8 cellular contexts compared by ENCODE assay signal in genomic region chr3:49787182-49787464, GRCh38. TPM values are rescaled to one million over a fixed set of nuclear protein-coding genes. Genes with fewer than 3 reads are reported as not detected.
DNase-seq lines count a peak whose midpoint lies in the region; ATAC-seq and TF ChIP-seq lines count a peak whose summit lies in the region.

No MANE protein-coding gene starts in this region.

- CTCF ChIA-PET in Calu3 (lab: Charles Lee): no interaction called here
- CTCF ChIA-PET in Panc1 (lab: Charles Lee): no interaction called here

- no peaks in the 10 kb centered on the region for H3K9me3 ChIP-seq in Panc1 (ENCODE audit: control insufficient read depth, insufficient read depth, low read depth, low read length)
- H3K9me3 ChIP-seq in esophagus muscularis mucosa: no peaks in the 10 kb centered on the region
- no peaks in the 10 kb centered on the region for H3K9me3 ChIP-seq in aorta (ENCODE audit: control insufficient read depth, low read length)

- H3K4me3 Mint-ChIP-seq in Calu3 (ENCODE audit: low read depth, unreplicated experiment): peak overlapping the region; percentile 79

- POLR2A ChIA-PET in Panc1 (lab: Charles Lee): no interaction called here

- peak overlapping the region; percentile 92 for H3K27ac ChIP-seq in Panc1 (ENCODE audit: low read length)
- H3K27ac ChIP-seq in esophagus muscularis mucosa (replicated peaks in 1 of 4): peak overlapping the region; percentile 90 to 98 (median 96)
- H3K27ac ChIP-seq in aorta (ENCODE audit: low read depth in 1 of 2, low read length in 2 of 2): peak overlapping the region in 1 of 2 donors; percentile 96

- intact Hi-C loops in Calu3 (cut with micrococcal nuclease; ENCODE audit: unreplicated experiment) (no loop called here), Panc1 (cut with micrococcal nuclease; ENCODE audit: unreplicated experiment) (no loop called here), esophagus muscularis mucosa (cut with DNase I) (loop anchor here (5.0 kb wide), 1 partner anchor 65 kb away; the partner anchor contains the start of gene GMPPB), aorta (cut with DNase I) (loop anchor here in 1 of 2 donors (10.0 kb wide), 1 partner anchor 62 kb away; the partner anchor contains the start of gene GMPPB)

- WGBS in esophagus muscularis mucosa: 77% methylated on average over 3 of the region's 3 CpGs
- whole genome bisulfite sequencing in aorta, 2 donors: 69 to 70% methylated on average over 3 of the region's 3 CpGs

- H3K9me3 Mint-ChIP-seq in Calu3 (ENCODE audit: low read depth, unreplicated experiment): peaks cover 2% of the 10 kb centered on the region

- H3K4me3 ChIP-seq in Panc1 (ENCODE audit: low read depth in 2 of 2, low read length in 2 of 2) (peak overlapping the region in 1 of 2 experiments; percentile 70; a peak in 3 of 4 replicates), esophagus muscularis mucosa (peak overlapping the region; percentile 81 to 100 (median 94)), aorta (ENCODE audit: low read length in 2 of 2) (no peak overlapping the region)

- TF ChIP-seq CTCF in Calu3 (IDR thresholded peaks at IDR 0.05; ENCODE audit: unreplicated experiment) (no peak), Panc1 (IDR thresholded peaks at IDR 0.05) (no peak), esophagus muscularis mucosa (IDR thresholded peaks at IDR 0.05) (no peak)

- peak overlapping the region; percentile 88 for H3K27ac Mint-ChIP-seq in Calu3 (ENCODE audit: unreplicated experiment)

- in situ Hi-C loops in Panc1 (cut with HindIII; ENCODE audit: low pct_unique_long_range_greater_than_20kb, low sequenced_read_pairs): no loop called here

- peaks cover 39% of the 10 kb centered on the region for H3K36me3 Mint-ChIP-seq in Calu3 (ENCODE audit: insufficient read depth, unreplicated experiment)

- no peak for ATAC-seq in Panc1
- no peak for ATAC-seq in aorta (ENCODE audit: low FRiP score)

- H3K4me1 ChIP-seq in Panc1 (ENCODE audit: control insufficient read depth, insufficient read depth, low read length) (peaks cover 6% of the 10 kb centered on the region), esophagus muscularis mucosa (peaks cover 30 to 45% (median 43%) of the 10 kb centered on the region in 4 donors), aorta (ENCODE audit: control insufficient read depth in 1 of 2, insufficient read depth in 2 of 2, low read length in 2 of 2) (no peaks in the 10 kb centered on the region)

- H3K27me3 Mint-ChIP-seq in Calu3 (ENCODE audit: unreplicated experiment): peaks cover 19% of the 10 kb centered on the region

- no peaks in the 10 kb centered on the region for H3K27me3 ChIP-seq in Panc1 (ENCODE audit: control insufficient read depth, insufficient read depth, low read length)
- peaks cover 0 to 3% (median 0%) of the 10 kb centered on the region in 4 donors for H3K27me3 ChIP-seq in esophagus muscularis mucosa
- no peaks in the 10 kb centered on the region for H3K27me3 ChIP-seq in aorta (ENCODE audit: control insufficient read depth in 1 of 2, insufficient read depth in 2 of 2, low read length in 1 of 2)

- DNase-seq in Calu3 (no peak), Panc1 (ENCODE audit: low read depth, low spot score) (no peak), esophagus muscularis mucosa (ENCODE audit: extremely low spot score) (no peak), pons (ENCODE audit: low spot score) (peak; percentile 44), COLO668 (lab: John Stamatoyannopoulos, UW; ENCODE audit: unreplicated experiment) (no peak), NCI-H2196 (lab: John Stamatoyannopoulos, UW; ENCODE audit: unreplicated experiment) (no peak), NCI-H82 treated with DMSO at 0.1 percent for 48 hours (lab: John Stamatoyannopoulos, UW; ENCODE audit: unreplicated experiment) (no peak), aorta (no peak)

- no peak for TF ChIP-seq EP300 in esophagus muscularis mucosa (IDR thresholded peaks at IDR 0.05)

- no peaks in the 10 kb centered on the region for H3K4me1 Mint-ChIP-seq in Calu3 (ENCODE audit: low read depth, unreplicated experiment)

- BruUV-seq in Calu3 (replicated peaks; lab: Mats Ljungman, UMichigan) (no TSS peak), Panc1 (replicated peaks; lab: Mats Ljungman, UMichigan) (TSS peak; percentile 94)

- H3K36me3 ChIP-seq in Panc1 (ENCODE audit: control insufficient read depth, insufficient read depth, low read length) (no peaks in the 10 kb centered on the region), esophagus muscularis mucosa (peaks cover 0 to 25% (median 12%) of the 10 kb centered on the region in 4 donors), aorta (ENCODE audit: control insufficient read depth in 1 of 2, insufficient read depth in 2 of 2, low read length in 1 of 2) (no peaks in the 10 kb centered on the region)

- no peak for TF ChIP-seq POLR2A in esophagus muscularis mucosa (IDR thresholded peaks at IDR 0.05; ENCODE audit: low read depth)

RNA-seq across cellular contexts. Expression of gene IP6K1, which starts 0.8 kb away (rescaled TPM):
- 30.3 and 31.8 TPM in 2 replicates for total RNA-seq in Calu3 (2022)
- total RNA-seq in Panc1 (2021; ENCODE audit: unreplicated experiment): 39.8 TPM
- polyA plus RNA-seq in Panc1 (2012; ENCODE audit: insufficient read length): 38.4 TPM
- 10 to 100 TPM; 33.2 to 63.4 (median 52.4) TPM for total RNA-seq in esophagus muscularis mucosa
- total RNA-seq in aorta: 10 to 100 TPM; 36.5 to 40.2 TPM
- 10 to 100 TPM in 1 of 2 donors, 1 to 10 TPM in 1; 9.4 to 19.5 TPM for polyA plus RNA-seq in aorta

RNA-seq across cellular contexts. Expression of gene CDHR4, which starts 12.6 kb away (rescaled TPM):
- total RNA-seq in Calu3 (2022): not detected in 2 replicates
- not detected for total RNA-seq in Panc1 (2021; ENCODE audit: unreplicated experiment)
- polyA plus RNA-seq in Panc1 (2012; ENCODE audit: insufficient read length): 0.24 TPM
- under 1 TPM in 1 of 4 donors, not detected in 3; 0.17 TPM for total RNA-seq in esophagus muscularis mucosa
- total RNA-seq in aorta: 1 to 10 TPM in 1 of 2 donors, under 1 TPM in 1; 0.26 to 1.1 TPM
- polyA plus RNA-seq in aorta: 1 to 10 TPM in 1 of 2 donors, not detected in 1; 5.0 TPM

RNA-seq across cellular contexts. Expression of gene INKA1, which starts 15.9 kb away (rescaled TPM):
- total RNA-seq in Calu3 (2022) (0.35 TPM in 1 of 2 replicates, not detected in the other), Panc1 (2021; ENCODE audit: unreplicated experiment) (2.2 TPM), esophagus muscularis mucosa (1 to 10 TPM; 3.3 to 5.8 (median 4.0) TPM), aorta (1 to 10 TPM; 5.5 to 8.8 TPM)
- 2.8 TPM for polyA plus RNA-seq in Panc1 (2012; ENCODE audit: insufficient read length)
- polyA plus RNA-seq in aorta: 10 to 100 TPM; 12.1 to 12.2 TPM

RNA-seq across cellular contexts. Expression of gene UBA7, which starts 26.6 kb away (rescaled TPM):
- 26.3 and 40.9 TPM in 2 replicates for total RNA-seq in Calu3 (2022)
- 12.5 TPM for total RNA-seq in Panc1 (2021; ENCODE audit: unreplicated experiment)
- 6.9 TPM for polyA plus RNA-seq in Panc1 (2012; ENCODE audit: insufficient read length)
- 10 to 100 TPM; 25.5 to 40.0 (median 31.4) TPM for total RNA-seq in esophagus muscularis mucosa
- 100 to 1,000 TPM in 1 of 2 donors, 10 to 100 TPM in 1; 45.2 to 102 TPM for total RNA-seq in aorta
- polyA plus RNA-seq in aorta: 100 to 1,000 TPM in 1 of 2 donors, 10 to 100 TPM in 1; 34.7 to 199 TPM

Comparison
In these comparisons a context has a peak if more than half of its experiments do, and no peak if none do; other contexts are left out.
1. H3K4me3 ChIP-seq: peak in esophagus muscularis mucosa (4 of 4); none in aorta (0 of 2).